ENCODE assay signal across 8 cellular contexts in the genomic region with DNA sequence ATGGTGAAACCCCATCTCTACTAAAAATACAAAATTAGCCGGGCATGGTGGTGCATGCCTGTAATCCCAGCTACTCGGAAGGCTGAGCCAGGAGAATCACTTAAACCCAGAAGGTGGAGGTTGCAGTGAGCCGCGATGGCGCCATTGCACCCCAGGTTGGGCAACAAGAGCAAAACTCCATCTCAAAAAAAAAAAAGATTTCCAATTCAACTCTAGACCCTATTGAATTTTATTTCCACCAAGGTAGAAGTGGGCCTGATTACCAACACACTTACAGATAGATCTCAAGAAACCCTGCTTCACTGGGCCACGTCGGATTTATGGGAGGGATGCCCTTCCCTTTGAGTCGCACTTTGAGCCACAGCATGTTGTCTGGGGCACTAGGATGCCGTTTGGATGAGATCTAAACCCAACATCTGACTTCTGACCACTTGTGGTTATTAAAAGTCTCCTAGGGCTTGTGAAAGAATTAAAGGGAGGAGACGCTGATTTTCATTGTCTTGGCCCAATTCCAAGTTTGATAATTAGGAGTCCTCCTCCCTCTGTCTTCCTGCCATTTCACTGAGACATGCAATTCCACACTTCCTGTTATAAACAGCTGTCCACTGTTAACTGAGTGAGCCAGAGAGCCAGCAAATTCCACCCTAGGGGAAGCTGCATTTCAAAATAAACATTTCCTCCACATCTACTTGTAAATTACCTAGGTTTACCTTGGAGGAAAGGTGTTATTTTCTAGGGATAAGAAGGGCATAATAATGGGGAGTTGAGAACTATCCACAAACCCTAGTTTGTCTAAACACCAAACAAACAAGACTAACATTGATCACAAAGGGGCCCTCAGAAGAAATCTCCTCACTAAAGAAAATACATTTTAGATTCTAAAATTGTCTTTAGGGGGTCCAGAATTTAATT. TPM values are rescaled to one million over a fixed set of nuclear protein-coding genes. Genes with fewer than 3 reads are reported as not detected.
DNase-seq lines count a peak whose midpoint lies in the region; ATAC-seq, FAIRE-seq and TF ChIP-seq lines count a peak whose summit lies in the region.

No MANE protein-coding gene starts in this region.

- H3K27me3 ChIP-seq in SJSA1 (replicated peaks) (no peaks in the 10 kb centered on the region), stomach (no peaks in the 10 kb centered on the region)

- TF ChIP-seq POLR2A in stomach (IDR thresholded peaks at IDR 0.05) (no peak), GM12891 (IDR thresholded peaks at IDR 0.05; ENCODE audit: low read depth, low read length) (no peak)

- H3K9me3 ChIP-seq in SJSA1 (replicated peaks): no peaks in the 10 kb centered on the region
- H3K9me3 ChIP-seq in stomach: no peaks in the 10 kb centered on the region

- intact Hi-C loops in Right ventricle myocardium inferior (cut with DNase I): no loop called here
- intact Hi-C loops in cardiac septum (cut with DNase I): no loop called here
- intact Hi-C loops in Right ventricle myocardium superior (cut with DNase I): no loop called here
- intact Hi-C loops in stomach (cut with DNase I; ENCODE audit: low total_unique reads): no loop called here

- no peak overlapping the region for H3K4me3 ChIP-seq in SJSA1
- H3K4me3 ChIP-seq in stomach: no peak overlapping the region

- no peak for TF ChIP-seq EP300 in stomach (IDR thresholded peaks at IDR 0.05)

- ATAC-seq in Right ventricle myocardium inferior (peak; percentile 69), Right ventricle myocardium superior (ENCODE audit: poor library complexity) (peak; percentile 76)

- H3K4me1 ChIP-seq in SJSA1 (replicated peaks) (peaks cover 53% of the 10 kb centered on the region), stomach (peaks cover 8 to 26% (median 20%) of the 10 kb centered on the region in 4 donors)

- FAIRE-seq in GM12891 (lab: Jason Lieb, UNC): no peak

- WGBS in stomach, 5 donors: 56 to 63% (median 60%) methylated on average over 10 of the region's 10 CpGs

- H3K36me3 ChIP-seq in SJSA1 (no peaks in the 10 kb centered on the region), stomach (no peaks in the 10 kb centered on the region)

- TF ChIP-seq CTCF in stomach (IDR thresholded peaks at IDR 0.05): no peak

- DNase-seq in Right ventricle myocardium inferior (ENCODE audit: missing footprints) (no peak), cardiac septum (ENCODE audit: low spot score) (no peak), SJSA1 (ENCODE audit: low read depth in 1 of 2, low spot score in 2 of 2) (peak; percentile 64 to 83), Right ventricle myocardium superior (no peak), stomach (peak; percentile 24), cerebellum (ENCODE audit: low spot score) (no peak), GM12891 (ENCODE audit: insufficient read length, low spot score) (no peak), Kasumi-1 (lab: John Stamatoyannopoulos, UW) (no peak)

- peak overlapping the region; percentile 48 for H3K27ac ChIP-seq in SJSA1
- H3K27ac ChIP-seq in stomach: peak overlapping the region; percentile 24 to 70 (median 32)

TF ChIP-seq in GM12891, 5 proteins besides CTCF, POLR2A, EP300 and RAD21:
- TF ChIP-seq POLR2AphosphoS5 (IDR thresholded peaks at IDR 0.05; ENCODE audit: low read depth, low read length) (no peak), POU2F2 (IDR thresholded peaks at IDR 0.05; ENCODE audit: low read depth, low read length) (no peak), PAX5 (IDR thresholded peaks at IDR 0.05; ENCODE audit: insufficient read depth, low read length, severe bottlenecking) (no peak), SPI1 (IDR thresholded peaks at IDR 0.05; ENCODE audit: low read depth, low read length) (no peak), TAF1 (IDR thresholded peaks at IDR 0.05; ENCODE audit: low read depth, low read length) (no peak)

RNA-seq across cellular contexts. Expression of a gene that starts 5.2 kb away (rescaled TPM):
- total RNA-seq in Right ventricle myocardium inferior: 133 TPM
- total RNA-seq in cardiac septum: 102 TPM
- 15.7 and 25.4 TPM in 2 replicates for total RNA-seq in SJSA1 (2014; rRNA removed; shearing (Covaris generic))
- 114 TPM for total RNA-seq in Right ventricle myocardium superior
- 100 to 1,000 TPM in 2 of 5 donors, 10 to 100 TPM in 3; 75.0 to 198 (median 99.2) TPM for total RNA-seq in stomach
- 10 to 100 TPM; 15.6 to 21.6 (median 18.0) TPM for polyA plus RNA-seq in stomach
- total RNA-seq in cerebellum: 578 TPM
- polyA plus RNA-seq in GM12891 (2012; ENCODE audit: low read depth, missing spikeins): 21.3 TPM

RNA-seq across cellular contexts. Expression of a gene that starts 55.8 kb away (rescaled TPM):
- total RNA-seq in Right ventricle myocardium inferior: 169 TPM
- 166 TPM for total RNA-seq in cardiac septum
- total RNA-seq in SJSA1 (2014; rRNA removed; shearing (Covaris generic)): 2,197 and 2,590 TPM in 2 replicates
- 136 TPM for total RNA-seq in Right ventricle myocardium superior
- 100 to 1,000 TPM; 206 to 463 (median 362) TPM for total RNA-seq in stomach
- polyA plus RNA-seq in stomach: 100 to 1,000 TPM; 271 to 577 (median 338) TPM
- total RNA-seq in cerebellum: 291 TPM
- 2,629 TPM for polyA plus RNA-seq in GM12891 (2012; ENCODE audit: low read depth, missing spikeins)

Comparison
In these comparisons a context has a peak if more than half of its experiments do, and no peak if none do; other contexts are left out.
1. DNase-seq: peak in SJSA1 (2 of 2) and stomach (single experiment); none in Right ventricle myocardium inferior (single experiment), cardiac septum (single experiment), Right ventricle myocardium superior (single experiment), cerebellum (single experiment), GM12891 (single experiment) and Kasumi-1 (0 of 2).